18 cellular contexts compared by ENCODE assay signal in the genomic region with DNA sequence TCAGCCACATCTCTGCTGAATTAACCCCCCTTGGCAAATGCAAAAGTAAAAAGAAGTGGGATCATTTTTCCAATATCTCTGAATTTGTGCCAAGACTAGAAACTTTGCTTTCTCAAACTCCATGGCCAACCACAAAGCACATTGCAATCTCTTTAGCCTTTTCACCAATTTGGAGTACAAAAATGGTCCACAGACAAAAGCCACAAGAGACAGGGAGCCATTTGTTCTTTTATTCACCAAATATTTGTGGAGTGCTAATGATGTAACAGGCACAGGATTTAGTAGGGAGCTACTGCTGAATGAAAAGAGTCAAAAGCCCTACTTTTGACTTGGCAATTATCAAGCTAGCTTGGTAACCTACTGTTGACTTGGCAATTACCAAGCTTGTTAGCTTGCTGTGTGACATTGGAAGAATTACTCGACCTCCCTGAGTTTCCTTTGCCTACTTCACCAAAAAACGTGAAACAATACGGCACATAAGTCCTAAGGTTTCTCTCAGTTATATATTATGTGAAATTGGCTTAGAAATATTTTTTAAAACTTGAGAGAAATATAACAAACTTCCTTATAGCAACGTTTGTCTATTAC.
DNase-seq lines count a peak whose midpoint lies in the region; ATAC-seq and TF ChIP-seq lines count a peak whose summit lies in the region.
"Had no signal": no experiment of that assay in that cellular context is flagged by ENCODE, and none has a peak within 500 bp of the region (broad histone marks: within the 10 kb centered on the region; RNA-seq: fewer than 3 reads in every experiment).

No MANE protein-coding gene starts in this region.

- POLR2A ChIA-PET in HEK293 (lab: Yijun Ruan, JAX), result no interaction called here

- TF ChIP-seq CTCF in HEK293 (tag by site-specific recombination; IDR thresholded peaks at IDR 0.05) (no peak), RWPE2 (IDR thresholded peaks at IDR 0.05; ENCODE audit: poor library complexity, severe bottlenecking) (no peak), astrocyte of the spinal cord (IDR thresholded peaks at IDR 0.05; ENCODE audit: low read depth, low read length) (no peak)

- H3K9me3 ChIP-seq in HEK293 (ENCODE audit: control insufficient read depth, insufficient read depth, low read depth, low read length) (no peaks in the 10 kb centered on the region), RWPE2 (ENCODE audit: severe bottlenecking) (no peaks in the 10 kb centered on the region)

- no peak for ATAC-seq in RWPE2 (ENCODE audit: low read depth)
- ATAC-seq: CD8-positive, alpha-beta T cell; Panc1 had no signal

- CTCF ChIA-PET in HEK293 (lab: Yijun Ruan, JAX), result interaction anchor here (0.5 kb wide), 1 partner anchor 191 kb away, joined by 3 read pairs; no protein-coding TSS in a partner anchor

- no peaks in the 10 kb centered on the region for H3K27me3 ChIP-seq in RWPE2 (ENCODE audit: insufficient read depth, poor library complexity, severe bottlenecking)
- H3K27me3 ChIP-seq: BLaER1 treated with 17β-estradiol and CSF1 and Interleukin-3, amounts not matched to agents 10 nM and 100 nM had no signal

- in situ Hi-C loops in astrocyte of the spinal cord (cut with HindIII; ENCODE audit: low sequenced_read_pairs), result no loop called here

- H3K4me3 ChIP-seq in HEK293 (ENCODE audit: low read depth, low read length) (no peak overlapping the region), RWPE2 (ENCODE audit: severe bottlenecking) (no peak overlapping the region), astrocyte of the spinal cord (ENCODE audit: low read depth, low read length) (no peak overlapping the region)
- H3K4me3 ChIP-seq: BLaER1 treated with 17β-estradiol and CSF1 and Interleukin-3, amounts not matched to agents 10 nM and 100 nM had no signal

- DNase-seq in RWPE2 (ENCODE audit: low spot score) (no peak), astrocyte of the spinal cord (ENCODE audit: low read depth, low spot score) (peak; percentile 16), foreskin melanocyte (peak; percentile 78), OCI-M1 (lab: John Stamatoyannopoulos, UW) (no peak), NCI-H1436 (lab: John Stamatoyannopoulos, UW) (no peak), midbrain (lab: John Stamatoyannopoulos, UW) (no peak)
- no peak for DNase-seq in stimulated activated CD4-positive, alpha-beta T cell treated with anti-CD3 and anti-CD28 coated beads, Interleukin-2, amount 100 ng/mL, for 48 hours
- DNase-seq: CD8-positive, alpha-beta T cell; DND-41; Karpas-422; NCI-H1417; NCI-H187 treated with DMSO at 0.1 percent for 48 hours; NCI-H2107; NCI-H446 treated with DMSO at 0.1 percent for 48 hours; NCI-H526 treated with DMSO at 0.1 percent for 48 hours had no signal

- H3K4me1 ChIP-seq in HEK293 (ENCODE audit: control insufficient read depth, insufficient read depth, low read length) (no peaks in the 10 kb centered on the region), RWPE2 (ENCODE audit: insufficient read depth, poor library complexity, severe bottlenecking) (peaks cover 44% of the 10 kb centered on the region)

- H3K27ac ChIP-seq in HEK293 (ENCODE audit: extremely low read depth, low read depth, low read length) (no peak overlapping the region), RWPE2 (ENCODE audit: poor library complexity, severe bottlenecking) (peak overlapping the region; percentile 95)
- H3K27ac ChIP-seq: BLaER1 treated with 17β-estradiol and CSF1 and Interleukin-3, amounts not matched to agents 10 nM and 100 nM had no signal

- no peaks in the 10 kb centered on the region for H3K36me3 ChIP-seq in HEK293 (ENCODE audit: control insufficient read depth in 2 of 2, insufficient read depth in 1 of 2, low read length in 2 of 2)
- no peaks in the 10 kb centered on the region for H3K36me3 ChIP-seq in RWPE2 (ENCODE audit: low read depth)
- H3K36me3 ChIP-seq: BLaER1 treated with 17β-estradiol and CSF1 and Interleukin-3, amounts not matched to agents 10 nM and 100 nM had no signal

TF ChIP-seq in HEK293, 187 proteins besides CTCF, POLR2A, EP300 and RAD21:
- TF ChIP-seq ZNF2 (tag by site-specific recombination; IDR thresholded peaks at IDR 0.05), result no peak
- TF ChIP-seq, protein P1, sequence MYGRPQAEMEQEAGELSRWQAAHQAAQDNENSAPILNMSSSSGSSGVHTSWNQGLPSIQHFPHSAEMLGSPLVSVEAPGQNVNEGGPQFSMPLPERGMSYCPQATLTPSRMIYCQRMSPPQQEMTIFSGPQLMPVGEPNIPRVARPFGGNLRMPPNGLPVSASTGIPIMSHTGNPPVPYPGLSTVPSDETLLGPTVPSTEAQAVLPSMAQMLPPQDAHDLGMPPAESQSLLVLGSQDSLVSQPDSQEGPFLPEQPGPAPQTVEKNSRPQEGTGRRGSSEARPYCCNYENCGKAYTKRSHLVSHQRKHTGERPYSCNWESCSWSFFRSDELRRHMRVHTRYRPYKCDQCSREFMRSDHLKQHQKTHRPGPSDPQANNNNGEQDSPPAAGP (tag by site-specific recombination; IDR thresholded peaks at IDR 0.05), result no peak
- no peak for TF ChIP-seq ZNF561 (tag by site-specific recombination; IDR thresholded peaks at IDR 0.05; ENCODE audit: borderline replicate concordance)
- TF ChIP-seq ZNF768 (tag by site-specific recombination; IDR thresholded peaks at IDR 0.05), result 0 out of 2 replicates have a peak, but pooled peaks have one; percentile 6
- no peak for TF ChIP-seq YY1 (tag by site-specific recombination; IDR thresholded peaks at IDR 0.05)

Comparison
In these comparisons a context has a peak if more than half of its experiments do, and no peak if none do; other contexts are left out.
1. DNase-seq: peak in astrocyte of the spinal cord (single experiment) and foreskin melanocyte (single experiment); none in RWPE2 (single experiment), OCI-M1 (single experiment), stimulated activated CD4-positive, alpha-beta T cell treated with anti-CD3 and anti-CD28 coated beads, Interleukin-2, amount 100 ng/mL, for 48 hours (0 of 2), NCI-H1436 (single experiment) and midbrain (single experiment).